Comparison of ENCODE assay signal across 12 cellular contexts in the genomic region with DNA sequence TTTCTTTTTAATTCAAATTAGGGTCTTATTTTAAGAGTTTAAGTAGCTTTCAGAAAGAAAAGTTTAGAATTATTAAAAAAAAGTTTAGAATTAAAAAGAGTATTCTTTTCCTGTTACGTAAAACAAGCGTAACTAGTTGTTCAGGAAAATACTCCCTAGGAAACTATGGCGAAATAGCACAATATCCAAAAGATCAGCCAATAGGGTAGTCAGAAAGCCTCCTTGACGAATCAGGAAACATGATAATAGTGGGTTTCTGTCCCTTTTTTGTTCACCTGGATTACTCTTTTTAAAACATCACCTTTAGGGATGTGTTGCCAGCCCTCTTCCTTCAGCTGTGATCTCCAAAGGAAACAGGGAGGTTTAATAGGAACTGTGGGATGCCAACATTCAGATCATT. TPM values are rescaled to one million over a fixed set of nuclear protein-coding genes. Genes with fewer than 3 reads are reported as not detected.
DNase-seq lines count a peak whose midpoint lies in the region; FAIRE-seq and TF ChIP-seq lines count a peak whose summit lies in the region.
"Had no signal": no experiment of that assay in that cellular context is flagged by ENCODE, and none has a peak within 500 bp of the region (broad histone marks: within the 10 kb centered on the region; RNA-seq: fewer than 3 reads in every experiment).

No MANE protein-coding gene starts in this region.

- H3K9me3 ChIP-seq in PC-9 (ENCODE audit: insufficient read depth, low read depth) (no peaks in the 10 kb centered on the region), endothelial cell of umbilical vein (replicated peaks; ENCODE audit: control insufficient read depth, insufficient read depth, low read length) (no peaks in the 10 kb centered on the region), parathyroid adenoma (ENCODE audit: control insufficient read depth, low read length) (no peaks in the 10 kb centered on the region)
- H3K9me3 ChIP-seq: vagina had no signal

- H3K27ac ChIP-seq in PC-9 (peak overlapping the region; percentile 32), endothelial cell of umbilical vein (ENCODE audit: insufficient read depth, low read depth, low read length) (peak overlapping the region; percentile 83), parathyroid adenoma (peak overlapping the region; percentile 29)
- H3K27ac ChIP-seq: vagina had no signal

- peaks cover 16% of the 10 kb centered on the region; the same call in 1 of the 2 replicates for H3F3A ChIP-seq in PC-9 (ENCODE audit: insufficient read depth, low read depth)

- no peak for DNase-seq in activated CD4-positive, alpha-beta T cell treated with anti-CD3 and anti-CD28 coated beads, Interleukin-2, amount 10 ng/mL, durations not matched to agents 24 days and 14 days
- DNase-seq in activated CD4-positive, alpha-beta T cell treated with anti-CD3 and anti-CD28 coated beads, Interleukin-2, amount 50 U/mL, for 48 hours, result no peak
- no peak for DNase-seq in PC-9
- DNase-seq in endothelial cell of umbilical vein (ENCODE audit: low read depth, low spot score), result no peak
- no peak for DNase-seq in NCI-H2029 treated with DMSO at 0.1 percent for 48 hours (lab: John Stamatoyannopoulos, UW)
- DNase-seq in ecto neural progenitor cell (ENCODE audit: low spot score), result no peak
- DNase-seq in T1000 (lab: John Stamatoyannopoulos, UW), result no peak
- DNase-seq: GOT3, NCI-H345 had no signal

- BruUV-seq in PC-9 (replicated peaks; lab: Mats Ljungman, UMichigan) (no TSS peak), endothelial cell of umbilical vein (replicated peaks; lab: Mats Ljungman, UMichigan) (no TSS peak)

- H3K9me3 Mint-ChIP-seq in activated CD4-positive, alpha-beta T cell treated with anti-CD3 and anti-CD28 coated beads, Interleukin-2, amount 10 ng/mL, durations not matched to agents 24 days and 14 days, result peaks cover 4% of the 10 kb centered on the region
- H3K9me3 Mint-ChIP-seq: neural crest cell had no signal

- TF ChIP-seq CTCF in PC-9 (conservative IDR thresholded peaks at IDR 0.05), result no peak
- TF ChIP-seq CTCF in endothelial cell of umbilical vein (IDR thresholded peaks at IDR 0.05; ENCODE audit: extremely low read depth in 1 of 2, insufficient read depth in 1 of 2, low read depth in 1 of 2, low read length in 2 of 2), result no peak
- no peak for TF ChIP-seq CTCF in parathyroid adenoma (IDR thresholded peaks at IDR 0.05)

- H3K79me2 ChIP-seq in PC-9 (ENCODE audit: low read depth) (no peaks in the 10 kb centered on the region), endothelial cell of umbilical vein (ENCODE audit: control insufficient read depth, insufficient read depth, low read length) (no peaks in the 10 kb centered on the region), parathyroid adenoma (no peaks in the 10 kb centered on the region)

- H3K9me2 ChIP-seq in PC-9 (ENCODE audit: insufficient read depth), result no peaks in the 10 kb centered on the region

- H4K20me1 ChIP-seq in PC-9 (ENCODE audit: insufficient read depth) (no peaks in the 10 kb centered on the region), endothelial cell of umbilical vein (replicated peaks; ENCODE audit: control insufficient read depth, extremely low read depth, insufficient read depth, low read length) (no peaks in the 10 kb centered on the region)

- no peak overlapping the region for H3K27ac Mint-ChIP-seq in activated CD4-positive, alpha-beta T cell treated with anti-CD3 and anti-CD28 coated beads, Interleukin-2, amount 10 ng/mL, durations not matched to agents 24 days and 14 days

- peak overlapping the region; percentile 52 for H3K4me3 Mint-ChIP-seq in activated CD4-positive, alpha-beta T cell treated with anti-CD3 and anti-CD28 coated beads, Interleukin-2, amount 10 ng/mL, durations not matched to agents 24 days and 14 days
- H3K4me3 Mint-ChIP-seq: neural crest cell had no signal

- H3K4me3 ChIP-seq in PC-9, result no peak overlapping the region
- H3K4me3 ChIP-seq in endothelial cell of umbilical vein (replicated peaks in 1 of 3; ENCODE audit: insufficient read depth in 1 of 3, low read depth in 1 of 3, low read length in 3 of 3), result no peak overlapping the region
- no peak overlapping the region for H3K4me3 ChIP-seq in parathyroid adenoma (ENCODE audit: low read depth, low read length)
- H3K4me3 ChIP-seq: vagina had no signal

- peak overlapping the region; percentile 23; the same call in 1 of the 2 replicates for H3K4me2 ChIP-seq in PC-9
- peak overlapping the region; percentile 9 for H3K4me2 ChIP-seq in endothelial cell of umbilical vein (ENCODE audit: insufficient read depth, low read length)
- H3K4me2 ChIP-seq in parathyroid adenoma (ENCODE audit: low read length), result no peak overlapping the region

- H3K36me3 ChIP-seq in PC-9 (ENCODE audit: low read depth) (no peaks in the 10 kb centered on the region), endothelial cell of umbilical vein (ENCODE audit: control insufficient read depth in 2 of 2, extremely low read depth in 1 of 2, insufficient read depth in 2 of 2, low read length in 2 of 2) (no peaks in the 10 kb centered on the region), parathyroid adenoma (ENCODE audit: control insufficient read depth, insufficient read depth, low read length) (no peaks in the 10 kb centered on the region)
- H3K36me3 ChIP-seq: vagina had no signal

- peaks cover 67% of the 10 kb centered on the region for H3K4me1 Mint-ChIP-seq in activated CD4-positive, alpha-beta T cell treated with anti-CD3 and anti-CD28 coated beads, Interleukin-2, amount 10 ng/mL, durations not matched to agents 24 days and 14 days

- H2AFZ ChIP-seq in PC-9 (0 out of 2 replicates have a peak overlapping the region, but pooled peaks have one; percentile 21), endothelial cell of umbilical vein (ENCODE audit: low read depth, low read length) (peak overlapping the region; percentile 87), parathyroid adenoma (no peak overlapping the region)

- CTCF ChIA-PET in PC-9 (lab: Charles Lee), result interaction anchor here (0.7 kb wide), 1 partner anchor 242 kb away, joined by 3 read pairs; no protein-coding TSS in a partner anchor
- CTCF ChIA-PET in endothelial cell of umbilical vein (lab: Charles Lee), result interaction anchor here (0.8 to 3.4 kb wide), 4 partner anchors 9 to 26 kb away, joined by 3 to 16 read pairs (median 4); no protein-coding TSS in a partner anchor

- no peak for TF ChIP-seq POLR2A in endothelial cell of umbilical vein (IDR thresholded peaks at IDR 0.05; ENCODE audit: low read depth, low read length)

- intact Hi-C loops in activated CD4-positive, alpha-beta T cell treated with anti-CD3 and anti-CD28 coated beads, Interleukin-2, amount 10 ng/mL, durations not matched to agents 24 days and 14 days (cut with micrococcal nuclease), result loop anchor here (2.0 kb wide), 1 partner anchor 23 kb away; no protein-coding TSS in a partner anchor
- intact Hi-C loops in PC-9 (cut with micrococcal nuclease; ENCODE audit: unreplicated experiment), result no loop called here
- intact Hi-C loops in endothelial cell of umbilical vein (cut with micrococcal nuclease), result loop anchor here (1.0 kb wide), 1 partner anchor 26 kb away; no protein-coding TSS in a partner anchor

- dilution Hi-C loops in endothelial cell of umbilical vein (cut with MboI; ENCODE audit: extremely low pct_ligation_motif_present, low sequenced_read_pairs), result no loop called here

- H3K27me3 ChIP-seq in PC-9 (ENCODE audit: insufficient read depth, low read depth), result no peaks in the 10 kb centered on the region
- H3K27me3 ChIP-seq in endothelial cell of umbilical vein (ENCODE audit: control insufficient read depth in 2 of 2, insufficient read depth in 2 of 2, low read length in 2 of 2), result no peaks in the 10 kb centered on the region
- H3K27me3 ChIP-seq in parathyroid adenoma (ENCODE audit: control insufficient read depth, insufficient read depth, low read length), result no peaks in the 10 kb centered on the region
- H3K27me3 ChIP-seq: vagina had no signal

- H3K27me3 Mint-ChIP-seq in activated CD4-positive, alpha-beta T cell treated with anti-CD3 and anti-CD28 coated beads, Interleukin-2, amount 10 ng/mL, durations not matched to agents 24 days and 14 days, result no peaks in the 10 kb centered on the region

- H3K9ac ChIP-seq in endothelial cell of umbilical vein (replicated peaks; ENCODE audit: extremely low read depth, insufficient read depth, low read length) (peak overlapping the region; percentile 2), parathyroid adenoma (no peak overlapping the region)

- no peak for FAIRE-seq in endothelial cell of umbilical vein (lab: Jason Lieb, UNC)

- H3K4me1 ChIP-seq in PC-9 (replicated peaks; ENCODE audit: insufficient read depth), result peaks cover 71% of the 10 kb centered on the region
- peaks cover 59% of the 10 kb centered on the region for H3K4me1 ChIP-seq in endothelial cell of umbilical vein (ENCODE audit: control insufficient read depth, extremely low read depth, insufficient read depth, low read length)
- no peaks in the 10 kb centered on the region for H3K4me1 ChIP-seq in parathyroid adenoma
- H3K4me1 ChIP-seq: vagina had no signal

- POLR2A ChIA-PET in PC-9 (lab: Charles Lee; ENCODE audit: unreplicated experiment) (no interaction called here), endothelial cell of umbilical vein (lab: Charles Lee) (interaction anchor here (0.7 to 1.3 kb wide), 2 partner anchors 11 to 23 kb away, joined by 3 read pairs; no protein-coding TSS in a partner anchor)

- no peaks in the 10 kb centered on the region for H3K9me1 ChIP-seq in endothelial cell of umbilical vein (replicated peaks; ENCODE audit: control insufficient read depth, extremely low read depth, insufficient read depth, low read length)

- no peaks in the 10 kb centered on the region for H3K36me3 Mint-ChIP-seq in activated CD4-positive, alpha-beta T cell treated with anti-CD3 and anti-CD28 coated beads, Interleukin-2, amount 10 ng/mL, durations not matched to agents 24 days and 14 days (ENCODE audit: low read depth)

TF ChIP-seq in endothelial cell of umbilical vein, 7 proteins besides CTCF, POLR2A, EP300 and RAD21 (continues in another document):
- TF ChIP-seq MAX (IDR thresholded peaks at IDR 0.05; ENCODE audit: insufficient read depth, insufficient read length), result no peak
- TF ChIP-seq JUN (IDR thresholded peaks at IDR 0.05; ENCODE audit: borderline replicate concordance, insufficient read depth, insufficient read length, low read depth), result no peak

RNA-seq across cellular contexts. Expression of gene S1PR1, which starts 25.2 kb away (rescaled TPM):
- total RNA-seq in activated CD4-positive, alpha-beta T cell treated with anti-CD3 and anti-CD28 coated beads, Interleukin-2, amount 10 ng/mL, durations not matched to agents 24 days and 14 days, result 49.5 and 51.2 TPM in 2 replicates
- total RNA-seq in PC-9 (2021) (0.15 and 0.68 TPM in 2 replicates), endothelial cell of umbilical vein (137 and 138 TPM in 2 replicates)
- polyA plus RNA-seq in endothelial cell of umbilical vein, result 346 and 387 TPM in 2 replicates
- 206 and 215 TPM in 2 replicates for polyA plus RNA-seq in endothelial cell of umbilical vein (2011; cell fraction: cytosol; rRNA removed)
- polyA plus RNA-seq in endothelial cell of umbilical vein (2011; cell fraction: nucleus; rRNA removed), result 219 and 225 TPM in 2 replicates
- polyA plus RNA-seq in endothelial cell of umbilical vein (2012), result 130 and 148 TPM in 2 replicates
- polyA minus RNA-seq in endothelial cell of umbilical vein, result 433 and 446 TPM in 2 replicates
- not detected for polyA minus RNA-seq in endothelial cell of umbilical vein (2011; cell fraction: cytosol; rRNA and poly(A)+ RNA removed)
- polyA minus RNA-seq in endothelial cell of umbilical vein (2011; cell fraction: nucleus; rRNA and poly(A)+ RNA removed), result 363 and 384 TPM in 2 replicates

Comparison
In these comparisons a context has a peak if more than half of its experiments do, and no peak if none do; other contexts are left out.
1. H3K27ac ChIP-seq: peak in every context shown above with its lines; median percentile 83 in endothelial cell of umbilical vein; 32 in PC-9; 29 in parathyroid adenoma.
2. RNA of gene S1PR1, which starts 25.2 kb away (total RNA-seq): 137 to 138 TPM in endothelial cell of umbilical vein and 49.5 to 51.2 TPM in activated CD4-positive, alpha-beta T cell treated with anti-CD3 and anti-CD28 coated beads, Interleukin-2, amount 10 ng/mL, durations not matched to agents 24 days and 14 days; 0.15 to 0.68 TPM in PC-9; every median in the first group is over 10 times any median in the second.